ENCODE assay signal across 20 cellular contexts in genomic region chr2:65364986-65365733, GRCh38.
A peak's percentile ranks its signal among the peaks of the same experiment; 100 is the strongest.
DNase-seq lines count a peak whose midpoint lies in the region; ATAC-seq and TF ChIP-seq lines count a peak whose summit lies in the region.
"Had no signal": no experiment of that assay in that cellular context is flagged by ENCODE, and none has a peak within 500 bp of the region (broad histone marks: within the 10 kb centered on the region; RNA-seq: fewer than 3 reads in every experiment).

No MANE protein-coding gene starts in this region.

- WGBS in GM23248 (ENCODE audit: low coverage in 1 of 2, low lambda C conversion rate in 2 of 2, missing lambda C conversion rate in 2 of 2), 2 experiments = 93 to 96% methylated on average over 2 of the region's 2 CpGs

- in situ Hi-C loops in GM23248 (cut with MboI) = no loop called here

- H3F3A ChIP-seq in GM23248 (ENCODE audit: insufficient read depth) = peaks cover 47% of the 10 kb centered on the region

- H3K4me1 ChIP-seq in GM23248 (ENCODE audit: insufficient read depth) (peaks cover 53% of the 10 kb centered on the region), tibial artery (peaks cover 0 to 33% (median 18%) of the 10 kb centered on the region in 4 donors)

- peak overlapping the region; percentile 86 for H3K4me2 ChIP-seq in GM23248 (ENCODE audit: unreplicated experiment)

- H3K9me3 Mint-ChIP-seq in brain (no peaks in the 10 kb centered on the region), nephron progenitor cell (no peaks in the 10 kb centered on the region)
- H3K9me3 Mint-ChIP-seq: activated naive CD8-positive, alpha-beta T cell treated with anti-CD3 and anti-CD28 coated beads, Interleukin-2, amount 50 U/mL, for 24 hours; CD14-positive monocyte; naive B cell; stimulated activated naive B cell treated with anti-CD40 and anti-IgM and Interleukin-4, amounts not matched to agents 10 μg/mL and 1 μg/mL and 100 μg/mL, for 72 hours had no signal

- peak overlapping the region in 2 of 5 experiments; percentile 48 for H3K4me3 Mint-ChIP-seq in brain
- no peak overlapping the region for H3K4me3 Mint-ChIP-seq in nephron progenitor cell
- H3K4me3 Mint-ChIP-seq: activated naive CD8-positive, alpha-beta T cell treated with anti-CD3 and anti-CD28 coated beads, Interleukin-2, amount 50 U/mL, for 24 hours; CD14-positive monocyte; naive B cell; stimulated activated naive B cell treated with anti-CD40 and anti-IgM and Interleukin-4, amounts not matched to agents 10 μg/mL and 1 μg/mL and 100 μg/mL, for 72 hours had no signal

- H3K9me3 ChIP-seq in GM23248 (ENCODE audit: low read depth) (no peaks in the 10 kb centered on the region), tibial artery (no peaks in the 10 kb centered on the region)
- H3K9me3 ChIP-seq: gastrocnemius medialis, uterus had no signal

- H3K27ac ChIP-seq in GM23248 (peak overlapping the region; percentile 89; the same call in 1 of the 2 replicates), tibial artery (no peak overlapping the region)

- H3K36me3 ChIP-seq in GM23248 (ENCODE audit: low read depth) = no peaks in the 10 kb centered on the region
- no peaks in the 10 kb centered on the region for H3K36me3 ChIP-seq in tibial artery
- H3K36me3 ChIP-seq: gastrocnemius medialis, uterus had no signal

- peak overlapping the region; percentile 75; the same call in 1 of the 2 replicates for H3K9ac ChIP-seq in GM23248

- TF ChIP-seq CTCF in brain (conservative IDR thresholded peaks at IDR 0.05) (no peak), nephron progenitor cell (IDR thresholded peaks at IDR 0.05) (no peak), tibial artery (IDR thresholded peaks at IDR 0.05) (no peak)

- H4K20me1 ChIP-seq in GM23248 (ENCODE audit: insufficient read depth) = no peaks in the 10 kb centered on the region

- H3K4me1 Mint-ChIP-seq in brain = peaks cover 81% of the 10 kb centered on the region
- H3K4me1 Mint-ChIP-seq in nephron progenitor cell = peaks cover 75% of the 10 kb centered on the region

- H2AFZ ChIP-seq in GM23248 = no peak overlapping the region

- no peak for ATAC-seq in HG03439 (IDR thresholded peaks at IDR 0.05; ENCODE audit: unreplicated experiment)
- ATAC-seq in left colon = no peak
- ATAC-seq: activated naive CD8-positive, alpha-beta T cell treated with anti-CD3 and anti-CD28 coated beads, Interleukin-2, amount 50 U/mL, for 24 hours; gastrocnemius medialis had no signal

- H3K27me3 Mint-ChIP-seq in brain (no peaks in the 10 kb centered on the region), nephron progenitor cell (ENCODE audit: low read depth, poor library complexity) (no peaks in the 10 kb centered on the region)
- H3K27me3 Mint-ChIP-seq: naive B cell; stimulated activated naive B cell treated with anti-CD40 and anti-IgM and Interleukin-4, amounts not matched to agents 10 μg/mL and 1 μg/mL and 100 μg/mL, for 72 hours had no signal

- H3K4me3 ChIP-seq in GM23248 (peak overlapping the region; percentile 70), tibial artery (no peak overlapping the region)
- H3K4me3 ChIP-seq: uterus had no signal

- H3K79me2 ChIP-seq in GM23248 (ENCODE audit: insufficient read depth) = peaks cover 86% of the 10 kb centered on the region

- H3K36me3 Mint-ChIP-seq in brain = no peaks in the 10 kb centered on the region
- peaks cover 12% of the 10 kb centered on the region for H3K36me3 Mint-ChIP-seq in nephron progenitor cell (ENCODE audit: low read depth)
- H3K36me3 Mint-ChIP-seq: naive B cell had no signal

- intact Hi-C loops in left colon (cut with DNase I, micrococcal nuclease) (no loop called here), tibial artery (cut with DNase I; ENCODE audit: low total_unique reads) (no loop called here)

- no peaks in the 10 kb centered on the region for H3K9me2 ChIP-seq in GM23248 (ENCODE audit: insufficient read depth)

- H3K27me3 ChIP-seq in GM23248 (replicated peaks; ENCODE audit: insufficient read depth) (no peaks in the 10 kb centered on the region), tibial artery (no peaks in the 10 kb centered on the region)
- H3K27me3 ChIP-seq: gastrocnemius medialis, uterus had no signal

- DNase-seq in GM23248 (no peak), NAMALWA (ENCODE audit: low spot score) (peak; percentile 72), nephron progenitor cell (no peak), NCI-H1105 (lab: John Stamatoyannopoulos, UW) (no peak), left colon (no peak), tibial artery (no peak)
- DNase-seq: activated CD4-positive, CD25-positive, alpha-beta regulatory T cell treated with anti-CD3 and anti-CD28 coated beads, Interleukin-2, amount 50 U/mL, for 72 hours; activated naive CD8-positive, alpha-beta T cell treated with anti-CD3 and anti-CD28 coated beads, Interleukin-2, amount 50 U/mL, for 24 hours; effector CD8-positive, alpha-beta T cell; gastrocnemius medialis; kidney glomerular epithelial cell; naive B cell; NCI-H2081; retina; stimulated activated CD4-positive, alpha-beta T cell treated with anti-CD3 and anti-CD28 coated beads, Interleukin-4, amount 100 ng/mL, for 4 hours; stimulated activated naive B cell treated with anti-CD40 and anti-IgM and Interleukin-4, amounts not matched to agents 10 μg/mL and 1 μg/mL and 100 μg/mL, for 72 hours; uterus had no signal

- peak overlapping the region in 3 of 5 experiments; percentile 21 to 86 (median 55) for H3K27ac Mint-ChIP-seq in brain
- peak overlapping the region; percentile 38 for H3K27ac Mint-ChIP-seq in nephron progenitor cell
- H3K27ac Mint-ChIP-seq: activated naive CD8-positive, alpha-beta T cell treated with anti-CD3 and anti-CD28 coated beads, Interleukin-2, amount 50 U/mL, for 24 hours; naive B cell; stimulated activated naive B cell treated with anti-CD40 and anti-IgM and Interleukin-4, amounts not matched to agents 10 μg/mL and 1 μg/mL and 100 μg/mL, for 72 hours had no signal
